1 cellular context compared by ENCODE assay signal in genomic region chr1:3900969-3901529, GRCh38.
TF ChIP-seq lines count a peak whose summit lies in the region.

No MANE protein-coding gene starts in this region.

TF ChIP-seq in HEK293, 187 proteins besides CTCF, POLR2A, EP300 and RAD21 (continued from another document):
- TF ChIP-seq ZNF18 (tag by site-specific recombination; IDR thresholded peaks at IDR 0.05) (peak; percentile 46; the same call in 1 of the 2 replicates), ZNF354C (tag by site-specific recombination; IDR thresholded peaks at IDR 0.05; ENCODE audit: borderline replicate concordance, low read depth) (no peak), ZNF473 (tag by site-specific recombination; IDR thresholded peaks at IDR 0.05) (no peak), ZBTB26 (tag by site-specific recombination; optimal IDR thresholded peaks at IDR 0.05) (no peak), ZBTB20 (tag by site-specific recombination; IDR thresholded peaks at IDR 0.05) (peak; percentile 99), SP2 (tag by site-specific recombination; IDR thresholded peaks at IDR 0.05) (peak; percentile 83), GLIS2 (tag by site-specific recombination; IDR thresholded peaks at IDR 0.05) (peak; percentile 98), HIC1 (tag by site-specific recombination; IDR thresholded peaks at IDR 0.05) (no peak), ZNF133 (tag by site-specific recombination; IDR thresholded peaks at IDR 0.05) (0 out of 2 replicates have a peak, but pooled peaks have one; percentile 11), ZNF513 (tag by site-specific recombination; IDR thresholded peaks at IDR 0.05) (no peak)
TF ChIP-seq in HEK293: peak in this region for 52.
